In genomic region chr6:168342626-168343025, GRCh38 we compare ENCODE assay signal across 1 cellular context.
TF ChIP-seq lines count a peak whose summit lies in the region.

No MANE protein-coding gene starts in this region.

TF ChIP-seq in GM23338, 12 proteins besides CTCF, POLR2A, EP300 and RAD21 (continued from another document):
- no peak for TF ChIP-seq ZNF462 (CRISPR knock-in tag; IDR thresholded peaks at IDR 0.05)
